In genomic region chr3:38117748-38118420, GRCh38 we compare ENCODE assay signal across 1 cellular context.
TF ChIP-seq lines count a peak whose summit lies in the region.

No MANE protein-coding gene starts in this region.

TF ChIP-seq in HepG2, 621 proteins besides CTCF, POLR2A, EP300 and RAD21 (continued from another document and continues in another):
- TF ChIP-seq, protein P1, sequence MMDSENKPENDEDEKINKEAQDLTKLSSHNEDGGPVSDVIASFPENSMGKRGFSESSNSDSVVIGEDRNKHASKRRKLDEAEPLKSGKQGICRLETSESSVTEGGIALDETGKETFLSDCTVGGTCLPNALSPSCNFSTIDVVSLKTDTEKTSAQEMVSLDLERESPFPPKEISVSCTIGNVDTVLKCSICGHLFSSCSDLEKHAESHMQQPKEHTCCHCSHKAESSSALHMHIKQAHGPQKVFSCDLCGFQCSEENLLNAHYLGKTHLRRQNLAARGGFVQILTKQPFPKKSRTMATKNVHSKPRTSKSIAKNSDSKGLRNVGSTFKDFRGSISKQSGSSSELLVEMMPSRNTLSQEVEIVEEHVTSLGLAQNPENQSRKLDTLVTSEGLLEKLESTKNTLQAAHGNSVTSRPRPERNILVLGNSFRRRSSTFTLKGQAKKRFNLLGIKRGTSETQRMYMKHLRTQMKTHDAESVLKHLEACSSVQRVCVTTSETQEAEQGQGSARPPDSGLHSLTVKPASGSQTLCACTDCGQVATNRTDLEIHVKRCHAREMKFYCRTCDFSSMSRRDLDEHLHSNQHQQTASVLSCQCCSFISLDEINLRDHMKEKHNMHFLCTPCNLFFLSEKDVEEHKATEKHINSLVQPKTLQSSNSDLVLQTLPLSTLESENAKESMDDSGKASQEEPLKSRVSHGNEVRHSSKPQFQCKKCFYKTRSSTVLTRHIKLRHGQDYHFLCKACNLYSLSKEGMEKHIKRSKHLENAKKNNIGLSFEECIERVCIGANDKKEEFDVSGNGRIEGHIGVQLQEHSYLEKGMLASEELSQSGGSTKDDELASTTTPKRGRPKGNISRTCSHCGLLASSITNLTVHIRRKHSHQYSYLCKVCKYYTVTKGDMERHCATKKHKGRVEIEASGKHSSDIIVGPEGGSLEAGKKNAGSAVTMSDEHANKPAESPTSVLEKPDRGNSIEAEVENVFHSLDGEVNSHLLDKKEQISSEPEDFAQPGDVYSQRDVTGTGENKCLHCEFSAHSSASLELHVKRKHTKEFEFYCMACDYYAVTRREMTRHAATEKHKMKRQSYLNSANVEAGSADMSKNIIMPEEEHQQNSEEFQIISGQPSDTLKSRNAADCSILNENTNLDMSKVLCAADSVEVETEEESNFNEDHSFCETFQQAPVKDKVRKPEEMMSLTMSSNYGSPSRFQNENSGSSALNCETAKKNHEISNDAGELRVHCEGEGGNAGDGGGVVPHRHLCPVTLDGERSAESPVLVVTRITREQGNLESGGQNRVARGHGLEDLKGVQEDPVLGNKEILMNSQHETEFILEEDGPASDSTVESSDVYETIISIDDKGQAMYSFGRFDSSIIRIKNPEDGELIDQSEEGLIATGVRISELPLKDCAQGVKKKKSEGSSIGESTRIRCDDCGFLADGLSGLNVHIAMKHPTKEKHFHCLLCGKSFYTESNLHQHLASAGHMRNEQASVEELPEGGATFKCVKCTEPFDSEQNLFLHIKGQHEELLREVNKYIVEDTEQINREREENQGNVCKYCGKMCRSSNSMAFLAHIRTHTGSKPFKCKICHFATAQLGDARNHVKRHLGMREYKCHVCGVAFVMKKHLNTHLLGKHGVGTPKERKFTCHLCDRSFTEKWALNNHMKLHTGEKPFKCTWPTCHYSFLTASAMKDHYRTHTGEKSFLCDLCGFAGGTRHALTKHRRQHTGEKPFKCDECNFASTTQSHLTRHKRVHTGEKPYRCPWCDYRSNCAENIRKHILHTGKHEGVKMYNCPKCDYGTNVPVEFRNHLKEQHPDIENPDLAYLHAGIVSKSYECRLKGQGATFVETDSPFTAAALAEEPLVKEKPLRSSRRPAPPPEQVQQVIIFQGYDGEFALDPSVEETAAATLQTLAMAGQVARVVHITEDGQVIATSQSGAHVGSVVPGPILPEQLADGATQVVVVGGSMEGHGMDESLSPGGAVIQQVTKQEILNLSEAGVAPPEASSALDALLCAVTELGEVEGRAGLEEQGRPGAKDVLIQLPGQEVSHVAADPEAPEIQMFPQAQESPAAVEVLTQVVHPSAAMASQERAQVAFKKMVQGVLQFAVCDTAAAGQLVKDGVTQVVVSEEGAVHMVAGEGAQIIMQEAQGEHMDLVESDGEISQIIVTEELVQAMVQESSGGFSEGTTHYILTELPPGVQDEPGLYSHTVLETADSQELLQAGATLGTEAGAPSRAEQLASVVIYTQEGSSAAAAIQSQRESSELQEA (CRISPR knock-in tag; IDR thresholded peaks at IDR 0.05; ENCODE audit: not compliant biosample characterization) = no peak
- peak; percentile 89 for TF ChIP-seq BHLHE40 (IDR thresholded peaks at IDR 0.05; ENCODE audit: low read length)
- no peak for TF ChIP-seq HDAC1 (CRISPR knock-in tag; IDR thresholded peaks at IDR 0.05)
- TF ChIP-seq EEA1 (CRISPR knock-in tag; IDR thresholded peaks at IDR 0.05; ENCODE audit: borderline replicate concordance) = peak; percentile 70; the same call in 1 of the 2 replicates
- 0 out of 2 replicates have a peak, but pooled peaks have one; percentile 36 for TF ChIP-seq BRCA1 (CRISPR knock-in tag; IDR thresholded peaks at IDR 0.05)
- TF ChIP-seq DNMT1 (CRISPR knock-in tag; IDR thresholded peaks at IDR 0.05) = no peak
- peak; percentile 36; the same call in 1 of the 2 replicates for TF ChIP-seq ZNF652 (CRISPR knock-in tag; IDR thresholded peaks at IDR 0.05; ENCODE audit: borderline replicate concordance, low read depth)
- no peak for TF ChIP-seq ZNF816 (CRISPR knock-in tag; IDR thresholded peaks at IDR 0.05; ENCODE audit: borderline replicate concordance)
- TF ChIP-seq, protein P2, sequence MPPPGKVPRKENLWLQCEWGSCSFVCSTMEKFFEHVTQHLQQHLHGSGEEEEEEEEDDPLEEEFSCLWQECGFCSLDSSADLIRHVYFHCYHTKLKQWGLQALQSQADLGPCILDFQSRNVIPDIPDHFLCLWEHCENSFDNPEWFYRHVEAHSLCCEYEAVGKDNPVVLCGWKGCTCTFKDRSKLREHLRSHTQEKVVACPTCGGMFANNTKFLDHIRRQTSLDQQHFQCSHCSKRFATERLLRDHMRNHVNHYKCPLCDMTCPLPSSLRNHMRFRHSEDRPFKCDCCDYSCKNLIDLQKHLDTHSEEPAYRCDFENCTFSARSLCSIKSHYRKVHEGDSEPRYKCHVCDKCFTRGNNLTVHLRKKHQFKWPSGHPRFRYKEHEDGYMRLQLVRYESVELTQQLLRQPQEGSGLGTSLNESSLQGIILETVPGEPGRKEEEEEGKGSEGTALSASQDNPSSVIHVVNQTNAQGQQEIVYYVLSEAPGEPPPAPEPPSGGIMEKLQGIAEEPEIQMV (CRISPR knock-in tag; IDR thresholded peaks at IDR 0.05; ENCODE audit: low read depth) = no peak
- no peak for TF ChIP-seq ZNF17 (CRISPR knock-in tag; IDR thresholded peaks at IDR 0.05)
- TF ChIP-seq NFE2L1 (CRISPR knock-in tag; IDR thresholded peaks at IDR 0.05; ENCODE audit: borderline replicate concordance) = 0 out of 2 replicates have a peak, but pooled peaks have one; percentile 46
- TF ChIP-seq, protein P3, sequence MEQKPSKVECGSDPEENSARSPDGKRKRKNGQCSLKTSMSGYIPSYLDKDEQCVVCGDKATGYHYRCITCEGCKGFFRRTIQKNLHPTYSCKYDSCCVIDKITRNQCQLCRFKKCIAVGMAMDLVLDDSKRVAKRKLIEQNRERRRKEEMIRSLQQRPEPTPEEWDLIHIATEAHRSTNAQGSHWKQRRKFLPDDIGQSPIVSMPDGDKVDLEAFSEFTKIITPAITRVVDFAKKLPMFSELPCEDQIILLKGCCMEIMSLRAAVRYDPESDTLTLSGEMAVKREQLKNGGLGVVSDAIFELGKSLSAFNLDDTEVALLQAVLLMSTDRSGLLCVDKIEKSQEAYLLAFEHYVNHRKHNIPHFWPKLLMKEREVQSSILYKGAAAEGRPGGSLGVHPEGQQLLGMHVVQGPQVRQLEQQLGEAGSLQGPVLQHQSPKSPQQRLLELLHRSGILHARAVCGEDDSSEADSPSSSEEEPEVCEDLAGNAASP (CRISPR knock-in tag; IDR thresholded peaks at IDR 0.05; ENCODE audit: borderline replicate concordance) = peak; percentile 12; the same call in 1 of the 2 replicates
- TF ChIP-seq SP1 (IDR thresholded peaks at IDR 0.05) = no peak
- no peak for TF ChIP-seq SP1 (CRISPR knock-in tag; IDR thresholded peaks at IDR 0.05)
- TF ChIP-seq ZNF7 (CRISPR knock-in tag; IDR thresholded peaks at IDR 0.05) = no peak
- no peak for TF ChIP-seq NCOA1 (CRISPR knock-in tag; IDR thresholded peaks at IDR 0.05)
- TF ChIP-seq RNF2 (conservative IDR thresholded peaks at IDR 0.05; ENCODE audit: low read depth) = 0 out of 2 replicates have a peak, but pooled peaks have one; percentile 34
- TF ChIP-seq, protein P4, sequence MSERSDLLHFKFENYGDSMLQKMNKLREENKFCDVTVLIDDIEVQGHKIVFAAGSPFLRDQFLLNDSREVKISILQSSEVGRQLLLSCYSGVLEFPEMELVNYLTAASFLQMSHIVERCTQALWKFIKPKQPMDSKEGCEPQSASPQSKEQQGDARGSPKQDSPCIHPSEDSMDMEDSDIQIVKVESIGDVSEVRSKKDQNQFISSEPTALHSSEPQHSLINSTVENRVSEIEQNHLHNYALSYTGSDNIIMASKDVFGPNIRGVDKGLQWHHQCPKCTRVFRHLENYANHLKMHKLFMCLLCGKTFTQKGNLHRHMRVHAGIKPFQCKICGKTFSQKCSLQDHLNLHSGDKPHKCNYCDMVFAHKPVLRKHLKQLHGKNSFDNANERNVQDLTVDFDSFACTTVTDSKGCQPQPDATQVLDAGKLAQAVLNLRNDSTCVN (CRISPR knock-in tag; IDR thresholded peaks at IDR 0.05; ENCODE audit: borderline replicate concordance) = no peak
- TF ChIP-seq UBTF (CRISPR knock-in tag; IDR thresholded peaks at IDR 0.05) = peak; percentile 41
- TF ChIP-seq ZMYM3 (CRISPR knock-in tag; IDR thresholded peaks at IDR 0.05) = no peak
- TF ChIP-seq KMT2B (CRISPR knock-in tag; IDR thresholded peaks at IDR 0.05) = peak; percentile 30; the same call in 1 of the 2 replicates
- peak; percentile 66 for TF ChIP-seq POLR2AphosphoS5 (IDR thresholded peaks at IDR 0.05; ENCODE audit: low read depth, low read length)
- TF ChIP-seq, protein P5, sequence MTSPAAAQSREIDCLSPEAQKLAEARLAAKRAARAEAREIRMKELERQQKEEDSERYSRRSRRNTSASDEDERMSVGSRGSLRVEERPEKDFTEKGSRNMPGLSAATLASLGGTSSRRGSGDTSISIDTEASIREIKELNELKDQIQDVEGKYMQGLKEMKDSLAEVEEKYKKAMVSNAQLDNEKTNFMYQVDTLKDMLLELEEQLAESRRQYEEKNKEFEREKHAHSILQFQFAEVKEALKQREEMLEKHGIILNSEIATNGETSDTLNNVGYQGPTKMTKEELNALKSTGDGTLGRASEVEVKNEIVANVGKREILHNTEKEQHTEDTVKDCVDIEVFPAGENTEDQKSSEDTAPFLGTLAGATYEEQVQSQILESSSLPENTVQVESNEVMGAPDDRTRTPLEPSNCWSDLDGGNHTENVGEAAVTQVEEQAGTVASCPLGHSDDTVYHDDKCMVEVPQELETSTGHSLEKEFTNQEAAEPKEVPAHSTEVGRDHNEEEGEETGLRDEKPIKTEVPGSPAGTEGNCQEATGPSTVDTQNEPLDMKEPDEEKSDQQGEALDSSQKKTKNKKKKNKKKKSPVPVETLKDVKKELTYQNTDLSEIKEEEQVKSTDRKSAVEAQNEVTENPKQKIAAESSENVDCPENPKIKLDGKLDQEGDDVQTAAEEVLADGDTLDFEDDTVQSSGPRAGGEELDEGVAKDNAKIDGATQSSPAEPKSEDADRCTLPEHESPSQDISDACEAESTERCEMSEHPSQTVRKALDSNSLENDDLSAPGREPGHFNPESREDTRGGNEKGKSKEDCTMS (CRISPR knock-in tag; conservative IDR thresholded peaks at IDR 0.05) = no peak
- no peak for TF ChIP-seq ZNF780A (CRISPR knock-in tag; IDR thresholded peaks at IDR 0.05)
- TF ChIP-seq NR3C1 (CRISPR knock-in tag; IDR thresholded peaks at IDR 0.05) = no peak
- TF ChIP-seq, protein P6, sequence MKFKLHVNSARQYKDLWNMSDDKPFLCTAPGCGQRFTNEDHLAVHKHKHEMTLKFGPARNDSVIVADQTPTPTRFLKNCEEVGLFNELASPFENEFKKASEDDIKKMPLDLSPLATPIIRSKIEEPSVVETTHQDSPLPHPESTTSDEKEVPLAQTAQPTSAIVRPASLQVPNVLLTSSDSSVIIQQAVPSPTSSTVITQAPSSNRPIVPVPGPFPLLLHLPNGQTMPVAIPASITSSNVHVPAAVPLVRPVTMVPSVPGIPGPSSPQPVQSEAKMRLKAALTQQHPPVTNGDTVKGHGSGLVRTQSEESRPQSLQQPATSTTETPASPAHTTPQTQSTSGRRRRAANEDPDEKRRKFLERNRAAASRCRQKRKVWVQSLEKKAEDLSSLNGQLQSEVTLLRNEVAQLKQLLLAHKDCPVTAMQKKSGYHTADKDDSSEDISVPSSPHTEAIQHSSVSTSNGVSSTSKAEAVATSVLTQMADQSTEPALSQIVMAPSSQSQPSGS (CRISPR knock-in tag; IDR thresholded peaks at IDR 0.05) = 0 out of 2 replicates have a peak, but pooled peaks have one; percentile 48
- TF ChIP-seq ZNF225 (CRISPR knock-in tag; IDR thresholded peaks at IDR 0.05) = no peak
- TF ChIP-seq EZH2 (conservative IDR thresholded peaks at IDR 0.05; ENCODE audit: low read depth, low read length) = no peak
- TF ChIP-seq KLF6 (CRISPR knock-in tag; IDR thresholded peaks at IDR 0.05) = 0 out of 2 replicates have a peak, but pooled peaks have one; percentile 14
- TF ChIP-seq EED (CRISPR knock-in tag; IDR thresholded peaks at IDR 0.05) = no peak; the same call in 1 of the 2 replicates
- TF ChIP-seq, protein P7, sequence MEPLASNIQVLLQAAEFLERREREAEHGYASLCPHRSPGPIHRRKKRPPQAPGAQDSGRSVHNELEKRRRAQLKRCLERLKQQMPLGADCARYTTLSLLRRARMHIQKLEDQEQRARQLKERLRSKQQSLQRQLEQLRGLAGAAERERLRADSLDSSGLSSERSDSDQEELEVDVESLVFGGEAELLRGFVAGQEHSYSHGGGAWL (CRISPR knock-in tag; IDR thresholded peaks at IDR 0.05) = no peak
- TF ChIP-seq AGO1 (IDR thresholded peaks at IDR 0.05; ENCODE audit: low read depth, low read length, poor library complexity, severe bottlenecking) = peak; percentile 15
- TF ChIP-seq MED8 (CRISPR knock-in tag; IDR thresholded peaks at IDR 0.05; ENCODE audit: insufficient replicate concordance) = no peak
- TF ChIP-seq, protein P8, sequence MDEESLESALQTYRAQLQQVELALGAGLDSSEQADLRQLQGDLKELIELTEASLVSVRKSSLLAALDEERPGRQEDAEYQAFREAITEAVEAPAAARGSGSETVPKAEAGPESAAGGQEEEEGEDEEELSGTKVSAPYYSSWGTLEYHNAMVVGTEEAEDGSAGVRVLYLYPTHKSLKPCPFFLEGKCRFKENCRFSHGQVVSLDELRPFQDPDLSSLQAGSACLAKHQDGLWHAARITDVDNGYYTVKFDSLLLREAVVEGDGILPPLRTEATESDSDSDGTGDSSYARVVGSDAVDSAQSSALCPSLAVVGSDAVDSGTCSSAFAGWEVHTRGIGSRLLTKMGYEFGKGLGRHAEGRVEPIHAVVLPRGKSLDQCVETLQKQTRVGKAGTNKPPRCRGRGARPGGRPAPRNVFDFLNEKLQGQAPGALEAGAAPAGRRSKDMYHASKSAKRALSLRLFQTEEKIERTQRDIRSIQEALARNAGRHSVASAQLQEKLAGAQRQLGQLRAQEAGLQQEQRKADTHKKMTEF (CRISPR knock-in tag; IDR thresholded peaks at IDR 0.05) = 0 out of 2 replicates have a peak, but pooled peaks have one; percentile 37
- TF ChIP-seq, protein P9, sequence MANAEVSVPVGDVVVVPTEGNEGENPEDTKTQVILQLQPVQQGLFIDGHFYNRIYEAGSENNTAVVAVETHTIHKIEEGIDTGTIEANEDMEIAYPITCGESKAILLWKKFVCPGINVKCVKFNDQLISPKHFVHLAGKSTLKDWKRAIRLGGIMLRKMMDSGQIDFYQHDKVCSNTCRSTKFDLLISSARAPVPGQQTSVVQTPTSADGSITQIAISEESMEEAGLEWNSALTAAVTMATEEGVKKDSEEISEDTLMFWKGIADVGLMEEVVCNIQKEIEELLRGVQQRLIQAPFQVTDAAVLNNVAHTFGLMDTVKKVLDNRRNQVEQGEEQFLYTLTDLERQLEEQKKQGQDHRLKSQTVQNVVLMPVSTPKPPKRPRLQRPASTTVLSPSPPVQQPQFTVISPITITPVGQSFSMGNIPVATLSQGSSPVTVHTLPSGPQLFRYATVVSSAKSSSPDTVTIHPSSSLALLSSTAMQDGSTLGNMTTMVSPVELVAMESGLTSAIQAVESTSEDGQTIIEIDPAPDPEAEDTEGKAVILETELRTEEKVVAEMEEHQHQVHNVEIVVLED (CRISPR knock-in tag; IDR thresholded peaks at IDR 0.05; ENCODE audit: borderline replicate concordance) = 0 out of 2 replicates have a peak, but pooled peaks have one; percentile 22
